In the genomic region with DNA sequence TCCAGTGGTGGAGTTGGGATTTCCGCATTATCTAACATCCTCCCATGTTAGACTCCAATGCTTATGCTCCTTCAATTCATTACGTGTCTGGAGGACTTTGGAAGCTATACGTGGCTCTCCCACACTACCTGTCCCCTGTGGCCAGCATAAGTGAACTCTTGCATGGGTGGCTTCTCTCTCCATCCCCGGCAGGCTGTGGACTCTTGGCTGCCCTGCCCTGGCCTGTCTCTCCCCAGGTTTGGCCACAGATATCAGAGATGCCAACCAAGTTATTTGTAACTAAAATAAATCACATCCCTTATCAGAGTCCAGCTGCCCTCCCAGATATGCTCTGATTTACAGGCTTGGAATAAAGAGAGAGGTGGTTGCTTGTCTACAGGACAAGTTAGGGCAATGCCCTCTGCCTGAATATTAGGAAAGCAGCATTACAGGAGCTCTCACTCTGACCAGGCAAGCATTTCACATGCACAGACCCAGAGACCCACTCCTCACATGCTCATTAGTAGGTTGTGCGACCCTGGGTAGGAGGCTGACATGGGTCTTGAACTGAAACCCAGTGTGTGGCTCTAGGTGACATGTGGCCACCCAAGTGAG, we compare ENCODE assay signal across 11 cellular contexts. TPM values are rescaled to one million over a fixed set of nuclear protein-coding genes. Genes with fewer than 3 reads are reported as not detected.
DNase-seq lines count a peak whose midpoint lies in the region; ATAC-seq, FAIRE-seq and TF ChIP-seq lines count a peak whose summit lies in the region.
"Had no signal": no experiment of that assay in that cellular context is flagged by ENCODE, and none has a peak within 500 bp of the region (broad histone marks: within the 10 kb centered on the region; RNA-seq: fewer than 3 reads in every experiment).

No MANE protein-coding gene starts in this region.

- CTCF ChIA-PET in AG04450 (lab: Charles Lee): interaction anchor here (0.5 kb wide), 1 partner anchor 448 kb away, joined by 3 read pairs; no protein-coding TSS in a partner anchor

- no peak overlapping the region for H2AFZ ChIP-seq in astrocyte (ENCODE audit: low read depth, low read length)

- POLR2A ChIA-PET in AG04450 (lab: Yijun Ruan, JAX): interaction anchor here (0.6 to 0.9 kb wide), 2 partner anchors 165 to 167 kb away, joined by 3 read pairs; no protein-coding TSS in a partner anchor

- H3K36me3 Mint-ChIP-seq in astrocyte (ENCODE audit: low read depth, unreplicated experiment): peaks cover 2% of the 10 kb centered on the region
- no peaks in the 10 kb centered on the region for H3K36me3 Mint-ChIP-seq in type B pancreatic cell

- intact Hi-C loops in right cardiac atrium (cut with DNase I): no loop called here
- intact Hi-C loops in Right ventricle myocardium superior (cut with DNase I): no loop called here

- peak overlapping the region; percentile 95 for H3K4me2 ChIP-seq in astrocyte (ENCODE audit: low read length)

- H3K9ac ChIP-seq in astrocyte (ENCODE audit: low read length): peak overlapping the region; percentile 73

- H3K9me3 Mint-ChIP-seq in astrocyte (ENCODE audit: unreplicated experiment): no peaks in the 10 kb centered on the region
- no peaks in the 10 kb centered on the region for H3K9me3 Mint-ChIP-seq in type B pancreatic cell
- H3K9me3 Mint-ChIP-seq: endodermal cell had no signal

- H3K27me3 Mint-ChIP-seq in astrocyte (ENCODE audit: low read depth, unreplicated experiment): no peaks in the 10 kb centered on the region
- H3K27me3 Mint-ChIP-seq in type B pancreatic cell: peaks cover 52% of the 10 kb centered on the region

- peaks cover 55% of the 10 kb centered on the region for H3K4me1 ChIP-seq in astrocyte (ENCODE audit: insufficient read depth, low read length)
- H3K4me1 ChIP-seq in muscle layer of duodenum (ENCODE audit: control insufficient read depth in 1 of 2, insufficient read depth in 2 of 2, low read length in 2 of 2): peaks cover 30 to 40% of the 10 kb centered on the region in 2 donors
- peaks cover 6% of the 10 kb centered on the region for H3K4me1 ChIP-seq in right cardiac atrium (ENCODE audit: control insufficient read depth, insufficient read depth, low read length)

- H3K4me3 ChIP-seq in AG04450 (ENCODE audit: low read depth, low read length) (peak overlapping the region; percentile 98), astrocyte (ENCODE audit: insufficient read depth, low read depth, low read length) (peak overlapping the region; percentile 91), muscle layer of duodenum (ENCODE audit: low read depth in 1 of 2, low read length in 2 of 2) (peak overlapping the region; percentile 40 to 43), right cardiac atrium (ENCODE audit: low read length) (no peak overlapping the region)
- H3K4me3 ChIP-seq: lung had no signal

- WGBS in right cardiac atrium: 75% methylated on average over 5 of the region's 5 CpGs

- TF ChIP-seq CTCF in AG04450 (IDR thresholded peaks at IDR 0.05; ENCODE audit: low read depth, low read length) (no peak), astrocyte (IDR thresholded peaks at IDR 0.05; ENCODE audit: insufficient read depth, low read depth, low read length) (no peak), type B pancreatic cell (conservative IDR thresholded peaks at IDR 0.05) (no peak)

- H3K79me2 ChIP-seq in astrocyte (ENCODE audit: insufficient read depth, low read length): peaks cover 99% of the 10 kb centered on the region

- H3K4me1 Mint-ChIP-seq in astrocyte (ENCODE audit: low read depth, unreplicated experiment) (peaks cover 40% of the 10 kb centered on the region), type B pancreatic cell (ENCODE audit: unreplicated experiment) (no peaks in the 10 kb centered on the region)

- H3K36me3 ChIP-seq in astrocyte (ENCODE audit: insufficient read depth, low read length) (peaks cover 11% of the 10 kb centered on the region), muscle layer of duodenum (ENCODE audit: control insufficient read depth in 1 of 2, insufficient read depth in 2 of 2, low read length in 2 of 2) (peaks cover 0 to 9% of the 10 kb centered on the region in 2 donors)

- peak overlapping the region; percentile 83 for H3K27ac ChIP-seq in AG04450 (ENCODE audit: low read depth, low read length)
- H3K27ac ChIP-seq in astrocyte (ENCODE audit: low read depth, low read length): peak overlapping the region; percentile 94
- H3K27ac ChIP-seq in muscle layer of duodenum (ENCODE audit: low read length): peak overlapping the region; percentile 70
- H3K27ac ChIP-seq in right cardiac atrium (ENCODE audit: low read length): no peak overlapping the region

- H3K27ac Mint-ChIP-seq in astrocyte (ENCODE audit: unreplicated experiment): peak overlapping the region; percentile 7
- H3K27ac Mint-ChIP-seq in type B pancreatic cell: no peak overlapping the region
- H3K27ac Mint-ChIP-seq: endodermal cell had no signal

- H4K20me1 ChIP-seq in astrocyte (ENCODE audit: insufficient read depth, low read length): peaks cover 86% of the 10 kb centered on the region

- no peak for FAIRE-seq in astrocyte (lab: Jason Lieb, UNC)

- DNase-seq in AG04450 (ENCODE audit: low read depth, low spot score) (no peak), astrocyte (ENCODE audit: low read depth) (no peak), type B pancreatic cell (ENCODE audit: extremely low spot score, unreplicated experiment) (no peak), SKM-1 treated with dmso at 0.1 percent for 144 hours (lab: John Stamatoyannopoulos, UW; ENCODE audit: unreplicated experiment) (no peak), right cardiac atrium (no peak), Right ventricle myocardium superior (no peak)
- DNase-seq: endodermal cell, NCI-H2171 treated with DMSO at 0.1 percent for 48 hours had no signal

- H3K9me3 ChIP-seq in AG04450 (ENCODE audit: control insufficient read depth, insufficient read depth, low read length) (no peaks in the 10 kb centered on the region; the same call in 1 of the 2 replicates), astrocyte (ENCODE audit: insufficient read depth, low read depth, low read length) (no peaks in the 10 kb centered on the region), muscle layer of duodenum (ENCODE audit: control insufficient read depth in 1 of 2, low read length in 2 of 2) (no peaks in the 10 kb centered on the region), right cardiac atrium (ENCODE audit: control insufficient read depth, low read length) (no peaks in the 10 kb centered on the region)

- H3K4me3 Mint-ChIP-seq in astrocyte (ENCODE audit: unreplicated experiment) (no peak overlapping the region), type B pancreatic cell (no peak overlapping the region)
- H3K4me3 Mint-ChIP-seq: endodermal cell had no signal

- no peaks in the 10 kb centered on the region for H3K27me3 ChIP-seq in AG04450 (ENCODE audit: control insufficient read depth, insufficient read depth, low read length)
- no peaks in the 10 kb centered on the region for H3K27me3 ChIP-seq in astrocyte (ENCODE audit: insufficient read depth, low read length)
- no peaks in the 10 kb centered on the region for H3K27me3 ChIP-seq in muscle layer of duodenum (ENCODE audit: low read depth, low read length)
- no peaks in the 10 kb centered on the region for H3K27me3 ChIP-seq in right cardiac atrium (ENCODE audit: control insufficient read depth, insufficient read depth)

- ATAC-seq in HG02938 (IDR thresholded peaks at IDR 0.05; ENCODE audit: unreplicated experiment): peak; percentile 5
- no peak for ATAC-seq in right cardiac atrium
- ATAC-seq in Right ventricle myocardium superior (ENCODE audit: poor library complexity): no peak

RNA-seq across cellular contexts. Expression of a gene that starts 4.6 kb away (rescaled TPM):
- polyA plus RNA-seq in AG04450 (2011; rRNA removed) (1,799 and 1,817 TPM in 2 replicates), right cardiac atrium (7.5 TPM)
- polyA minus RNA-seq in AG04450 (2011; rRNA and poly(A)+ RNA removed): 2,797 and 2,845 TPM in 2 replicates
- total RNA-seq in astrocyte (148 and 154 TPM in 2 replicates), type B pancreatic cell (ENCODE audit: low replicate concordance) (46.0 and 54.7 TPM in 2 replicates), right cardiac atrium (10 to 100 TPM; 20.9 to 50.7 (median 40.9) TPM), Right ventricle myocardium superior (15.4 TPM)
